In the genomic region with DNA sequence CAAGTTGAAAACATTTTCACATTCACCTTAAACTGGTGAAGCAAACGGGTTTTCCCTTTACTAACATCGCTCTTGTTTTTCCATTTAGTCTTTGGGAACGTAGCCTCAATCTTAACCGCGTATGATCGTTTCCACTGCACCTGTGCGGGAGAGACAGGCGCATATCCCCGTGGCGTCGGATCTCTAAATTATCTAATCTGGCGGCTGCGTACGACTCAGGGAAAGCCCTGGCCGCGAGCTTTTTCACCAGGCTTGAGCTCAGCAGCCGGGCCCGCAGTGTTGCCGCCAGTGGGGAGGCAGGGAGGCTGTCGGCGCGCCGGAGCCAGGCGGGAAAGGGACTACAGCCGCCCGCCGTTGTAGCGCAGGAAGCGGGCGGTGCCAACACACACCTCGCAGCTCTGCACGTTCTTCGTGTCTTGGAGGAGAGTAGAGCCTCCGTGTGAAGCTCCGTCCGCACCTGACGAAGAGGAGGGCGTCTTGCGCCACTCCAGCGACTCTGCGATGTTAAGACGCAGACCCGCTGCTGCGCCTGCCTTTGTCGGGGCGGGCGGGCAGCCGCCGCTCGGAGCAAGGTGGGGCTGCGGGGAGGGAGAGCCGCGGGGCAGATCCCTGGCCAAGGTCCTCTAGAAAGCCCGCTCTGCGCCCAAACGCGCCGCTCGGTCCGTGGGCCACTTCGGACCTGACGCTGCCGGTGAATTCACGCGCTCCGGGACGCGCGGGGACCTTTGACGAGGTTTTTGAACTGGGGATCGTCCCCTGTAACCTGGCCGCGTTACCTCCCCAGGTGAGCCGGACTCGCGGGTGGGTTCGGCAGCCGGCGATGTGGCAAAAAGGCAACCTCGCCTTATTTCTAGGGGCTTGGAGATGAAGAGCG, we compare ENCODE assay signal across 17 cellular contexts. TPM values are rescaled to one million over a fixed set of nuclear protein-coding genes. Genes with fewer than 3 reads are reported as not detected.
DNase-seq lines count a peak whose midpoint lies in the region; ATAC-seq and TF ChIP-seq lines count a peak whose summit lies in the region.
"Had no signal": no experiment of that assay in that cellular context is flagged by ENCODE, and none has a peak within 500 bp of the region (broad histone marks: within the 10 kb centered on the region; RNA-seq: fewer than 3 reads in every experiment).

No MANE protein-coding gene starts in this region.

- peaks cover 4% of the 10 kb centered on the region for H3K36me3 Mint-ChIP-seq in endothelial cell (ENCODE audit: low read depth, unreplicated experiment)

- peaks cover 26% of the 10 kb centered on the region for H3K4me1 ChIP-seq in HUES6 (ENCODE audit: control insufficient read depth, insufficient read depth, low read length)

- peaks cover 35% of the 10 kb centered on the region for H3K4me1 Mint-ChIP-seq in endothelial cell (ENCODE audit: unreplicated experiment)

- H3K27me3 Mint-ChIP-seq in endothelial cell (ENCODE audit: unreplicated experiment), result peaks cover 26% of the 10 kb centered on the region

- no peak overlapping the region for H3K27ac ChIP-seq in HUES6 (ENCODE audit: low read depth, low read length)
- H3K27ac ChIP-seq: PC-9, tibial nerve had no signal

- H3K9me3 Mint-ChIP-seq in endothelial cell (ENCODE audit: unreplicated experiment), result no peaks in the 10 kb centered on the region

- H3K9me3 ChIP-seq in HUES6 (ENCODE audit: control insufficient read depth, insufficient read depth, low read depth, low read length), result no peaks in the 10 kb centered on the region

- peak overlapping the region; percentile 65 for H3K4me3 Mint-ChIP-seq in endothelial cell (ENCODE audit: unreplicated experiment)

- H3K9ac ChIP-seq in HUES6 (ENCODE audit: low read length), result no peak overlapping the region

- peak overlapping the region; percentile 53 for H3K4me3 ChIP-seq in HUES6 (ENCODE audit: low read depth, low read length)
- H3K4me3 ChIP-seq: PC-9 had no signal

- DNase-seq in NCI-H2227 (lab: John Stamatoyannopoulos, UW; ENCODE audit: unreplicated experiment), result peak; percentile 15
- DNase-seq in NCI-H2227 treated with DMSO at 0.1 percent for 48 hours (lab: John Stamatoyannopoulos, UW), result no peak
- no peak for DNase-seq in endothelial cell (ENCODE audit: low spot score)
- DNase-seq in posterior vena cava (ENCODE audit: low spot score), result peak; percentile 69
- DNase-seq: activated CD8-positive, alpha-beta memory T cell treated with anti-CD3 and anti-CD28 coated beads for 24 hours; COR-L47; foreskin fibroblast; MM.1S; PC-9 had no signal

- H3K36me3 ChIP-seq in HUES6 (ENCODE audit: control insufficient read depth, insufficient read depth, low read length), result no peaks in the 10 kb centered on the region
- H3K36me3 ChIP-seq: tibial nerve had no signal

- no peak overlapping the region for H3K27ac Mint-ChIP-seq in endothelial cell (ENCODE audit: unreplicated experiment)

- H3K27me3 ChIP-seq in HUES6 (ENCODE audit: control insufficient read depth, insufficient read depth, low read length), result peaks cover 96% of the 10 kb centered on the region

- intact Hi-C loops in posterior vena cava (cut with DNase I), result no loop called here

- ATAC-seq in HG03469 (IDR thresholded peaks at IDR 0.05; ENCODE audit: unreplicated experiment) (no peak), GM18498 (IDR thresholded peaks at IDR 0.05; ENCODE audit: unreplicated experiment) (no peak), HG03342 (IDR thresholded peaks at IDR 0.05; ENCODE audit: unreplicated experiment) (no peak)

- no peak for TF ChIP-seq CTCF in endothelial cell (IDR thresholded peaks at IDR 0.05; ENCODE audit: unreplicated experiment)

RNA-seq across cellular contexts. Expression of gene TBX15, which starts 18.5 kb away (rescaled TPM):
- 38.0 TPM for total RNA-seq in endothelial cell (ENCODE audit: unreplicated experiment)
- total RNA-seq in posterior vena cava, result 1 to 10 TPM; 2.5 to 4.8 TPM
- total RNA-seq: A172; kidney epithelial cell; PC-9; T-helper 2 cell treated with Interferon-gamma antibody and Interleukin-4, amounts not matched to agents 100 ng/mL and 5 ng/mL, for 36 hours had no signal

Comparison
In these comparisons a context has a peak if more than half of its experiments do, and no peak if none do; other contexts are left out.
1. DNase-seq: peak in NCI-H2227 (single experiment) and posterior vena cava (single experiment); none in NCI-H2227 treated with DMSO at 0.1 percent for 48 hours (single experiment) and endothelial cell (single experiment).